18 cellular contexts compared by ENCODE assay signal in genomic region chr2:173851256-173851655, GRCh38.
DNase-seq lines count a peak whose midpoint lies in the region; ATAC-seq, FAIRE-seq and TF ChIP-seq lines count a peak whose summit lies in the region.
"Had no signal": no experiment of that assay in that cellular context is flagged by ENCODE, and none has a peak within 500 bp of the region (broad histone marks: within the 10 kb centered on the region; RNA-seq: fewer than 3 reads in every experiment).

No MANE protein-coding gene starts in this region.

- H2AFZ ChIP-seq in HepG2 (ENCODE audit: low read length), result no peak overlapping the region

- H4K20me1 ChIP-seq in HepG2 (ENCODE audit: insufficient read depth, low read length), result no peaks in the 10 kb centered on the region

- POLR2A ChIA-PET in HepG2 (lab: Yijun Ruan, JAX), result no interaction called here

- H3K4me1 ChIP-seq in liver (ENCODE audit: control insufficient read depth in 4 of 4, insufficient read depth in 4 of 4, low read length in 3 of 4) (peaks cover 0 to 4% (median 2%) of the 10 kb centered on the region in 4 donors), HepG2 (ENCODE audit: insufficient read depth, low read length) (no peaks in the 10 kb centered on the region), right atrium auricular region (peaks cover 0 to 9% of the 10 kb centered on the region in 2 donors), aorta (ENCODE audit: control insufficient read depth in 1 of 2, insufficient read depth in 2 of 2, low read length in 2 of 2) (peaks cover 0 to 2% of the 10 kb centered on the region in 2 donors)

- DNase-seq in HepG2 (ENCODE audit: low spot score), result no peak
- DNase-seq in astrocyte of the cerebellum (ENCODE audit: low read depth), result peak; percentile 32
- peak; percentile 84 for DNase-seq in right atrium auricular region (ENCODE audit: low spot score)
- peak; percentile 89 to 94 for DNase-seq in aorta
- no peak for DNase-seq in NCI-H82 (lab: John Stamatoyannopoulos, UW)
- DNase-seq: activated CD4-positive, alpha-beta T cell treated with anti-CD3 and anti-CD28 coated beads for 1 hour; activated naive CD8-positive, alpha-beta T cell treated with anti-CD3 and anti-CD28 coated beads, Interleukin-2, amount 10 ng/mL, durations not matched to agents 7 days and 5 days; cortex of kidney; hippocampal formation; naive thymus-derived CD4-positive, alpha-beta T cell; NCI-H1694; NCI-H524; OCI-M1 had no signal

- in situ Hi-C loops in HepG2 (cut with HindIII; ENCODE audit: extremely low pct_ligation_motif_present, low pct_unique_long_range_greater_than_20kb), result no loop called here
- in situ Hi-C loops in astrocyte of the cerebellum (cut with HindIII; ENCODE audit: low sequenced_read_pairs), result no loop called here

- no peak for TF ChIP-seq CTCF in liver (IDR thresholded peaks at IDR 0.05; ENCODE audit: low read depth, low read length, missing input control)
- TF ChIP-seq CTCF in HepG2 (CRISPR knock-in tag; IDR thresholded peaks at IDR 0.05), result no peak
- TF ChIP-seq CTCF in astrocyte of the cerebellum (IDR thresholded peaks at IDR 0.05; ENCODE audit: low read depth, low read length, missing control alignments), result no peak
- no peak for TF ChIP-seq CTCF in right atrium auricular region (IDR thresholded peaks at IDR 0.05)

- no peak overlapping the region for H3K27ac ChIP-seq in liver (ENCODE audit: low read depth in 1 of 2, low read length in 2 of 2)
- no peak overlapping the region for H3K27ac ChIP-seq in HepG2 (ENCODE audit: extremely low read length, insufficient read depth, low read length)
- no peak overlapping the region for H3K27ac ChIP-seq in right atrium auricular region
- peak overlapping the region; percentile 22 to 45 for H3K27ac ChIP-seq in aorta (ENCODE audit: low read depth in 1 of 2, low read length in 2 of 2)
- H3K27ac ChIP-seq: HL-60, KMS-11 had no signal

- TF ChIP-seq POLR2A in HepG2 (IDR thresholded peaks at IDR 0.05; ENCODE audit: insufficient read depth in 1 of 2, low read depth in 2 of 2, low read length in 2 of 2), result no peak

- H3K4me3 ChIP-seq in liver (ENCODE audit: low read depth in 1 of 3, low read length in 3 of 3) (no peak overlapping the region), HepG2 (replicated peaks in 1 of 3; ENCODE audit: insufficient read depth in 1 of 3, low read depth in 2 of 3, low read length in 3 of 3) (no peak overlapping the region), astrocyte of the cerebellum (ENCODE audit: low read depth, low read length) (no peak overlapping the region), right atrium auricular region (no peak overlapping the region), aorta (ENCODE audit: low read length in 2 of 2) (no peak overlapping the region)

- no peaks in the 10 kb centered on the region for H3K79me2 ChIP-seq in HepG2 (ENCODE audit: insufficient read depth, low read length)

- H3K36me3 ChIP-seq in liver (ENCODE audit: control insufficient read depth in 4 of 4, insufficient read depth in 3 of 4, low read depth in 1 of 4, low read length in 3 of 4) (no peaks in the 10 kb centered on the region), HepG2 (replicated peaks in 1 of 2; ENCODE audit: control insufficient read depth in 1 of 2, insufficient read depth in 2 of 2, low read length in 2 of 2) (no peaks in the 10 kb centered on the region), right atrium auricular region (no peaks in the 10 kb centered on the region), aorta (ENCODE audit: control insufficient read depth in 1 of 2, insufficient read depth in 2 of 2, low read length in 1 of 2) (no peaks in the 10 kb centered on the region)

- BruUV-seq in HepG2 (replicated peaks; lab: Mats Ljungman, UMichigan), result no TSS peak

- H3K9me3 ChIP-seq in liver (ENCODE audit: control insufficient read depth in 4 of 4, low read length in 3 of 4), result no peaks in the 10 kb centered on the region
- H3K9me3 ChIP-seq in HepG2 (ENCODE audit: low read length), result no peaks in the 10 kb centered on the region
- H3K9me3 ChIP-seq in right atrium auricular region, result no peaks in the 10 kb centered on the region
- H3K9me3 ChIP-seq in aorta (ENCODE audit: control insufficient read depth, low read length), result no peaks in the 10 kb centered on the region

- no peak overlapping the region for H3K9ac ChIP-seq in liver (ENCODE audit: low read depth in 1 of 2, low read length in 2 of 2)
- no peak overlapping the region for H3K9ac ChIP-seq in HepG2 (ENCODE audit: insufficient read depth, low read depth, low read length)
- H3K9ac ChIP-seq: KMS-11 had no signal

- H3K27me3 ChIP-seq in liver (ENCODE audit: control insufficient read depth in 4 of 4, insufficient read depth in 4 of 4, low read length in 3 of 4), result peaks cover 0 to 2% (median 0%) of the 10 kb centered on the region in 4 donors
- H3K27me3 ChIP-seq in HepG2 (ENCODE audit: control insufficient read depth in 1 of 2, insufficient read depth in 2 of 2, low read length in 2 of 2), result peaks cover 0 to 32% of the 10 kb centered on the region in 2 experiments; a peak in 3 of 5 replicates
- no peaks in the 10 kb centered on the region for H3K27me3 ChIP-seq in right atrium auricular region
- peaks cover 0 to 1% of the 10 kb centered on the region in 2 donors for H3K27me3 ChIP-seq in aorta (ENCODE audit: control insufficient read depth in 1 of 2, insufficient read depth in 2 of 2, low read length in 1 of 2)

- CTCF ChIA-PET in HepG2 (lab: Yijun Ruan, JAX; ENCODE audit: low intra/inter-chr PET ratio, low total read pairs), result no interaction called here

- intact Hi-C loops in HepG2 (cut with micrococcal nuclease; ENCODE audit: unreplicated experiment), result no loop called here
- intact Hi-C loops in aorta (cut with DNase I), result loop anchor here in 1 of 2 donors (5.0 to 10.0 kb wide), 2 partner anchors 116 to 154 kb away; partner anchors contain the start of gene SP3

- TF ChIP-seq EP300 in HepG2 (IDR thresholded peaks at IDR 0.05; ENCODE audit: low read depth in 2 of 2, low read length in 2 of 2) (no peak), HepG2 (CRISPR knock-in tag; IDR thresholded peaks at IDR 0.05; ENCODE audit: borderline replicate concordance) (no peak)

- WGBS in liver, result 40% methylated on average over 7 of the region's 7 CpGs
- 5% methylated on average over 7 of the region's 7 CpGs for WGBS in HepG2 (ENCODE audit: low lambda C conversion rate)
- WGBS in aorta, 2 donors, result 2 to 8% methylated on average over 7 of the region's 7 CpGs

- no peak for ATAC-seq in HepG2
- ATAC-seq in aorta (ENCODE audit: low FRiP score), result peak; percentile 90
- ATAC-seq in HG03342 (IDR thresholded peaks at IDR 0.05; ENCODE audit: unreplicated experiment), result no peak
- ATAC-seq in GM19023 (IDR thresholded peaks at IDR 0.05; ENCODE audit: unreplicated experiment), result no peak
- ATAC-seq: naive thymus-derived CD4-positive, alpha-beta T cell had no signal

- H3K4me2 ChIP-seq in HepG2 (ENCODE audit: low read depth, low read length), result no peak overlapping the region
- H3K4me2 ChIP-seq: KMS-11 had no signal

- peak in 1 of 2 donors; percentile 49 for TF ChIP-seq RAD21 in liver (IDR thresholded peaks at IDR 0.05)
- TF ChIP-seq RAD21 in HepG2 (CRISPR knock-in tag; IDR thresholded peaks at IDR 0.05), result no peak

- FAIRE-seq in HepG2 (lab: Jason Lieb, UNC), result no peak

TF ChIP-seq in liver, 16 proteins besides CTCF, POLR2A, EP300 and RAD21 (continues in another document):
- TF ChIP-seq RXRA (IDR thresholded peaks at IDR 0.05), result peak in 1 of 2 donors; percentile 69
- TF ChIP-seq JUND (IDR thresholded peaks at IDR 0.05), result peak in 1 of 2 donors; percentile 90
- TF ChIP-seq TAF1 (conservative IDR thresholded peaks at IDR 0.05), result no peak
- peak in 1 of 2 donors; percentile 46 for TF ChIP-seq EGR1 (IDR thresholded peaks at IDR 0.05; ENCODE audit: low read depth in 2 of 2)
- no peak for TF ChIP-seq FOXA1 (IDR thresholded peaks at IDR 0.05)
- peak; percentile 84 for TF ChIP-seq YY1 (IDR thresholded peaks at IDR 0.05)
- TF ChIP-seq HNF4G (IDR thresholded peaks at IDR 0.05), result no peak

TF ChIP-seq in HepG2, 621 proteins besides CTCF, POLR2A, EP300 and RAD21 (continues in another document):
- TF ChIP-seq NAIF1 (CRISPR knock-in tag; IDR thresholded peaks at IDR 0.05; ENCODE audit: borderline replicate concordance), result no peak
- TF ChIP-seq, protein P1, sequence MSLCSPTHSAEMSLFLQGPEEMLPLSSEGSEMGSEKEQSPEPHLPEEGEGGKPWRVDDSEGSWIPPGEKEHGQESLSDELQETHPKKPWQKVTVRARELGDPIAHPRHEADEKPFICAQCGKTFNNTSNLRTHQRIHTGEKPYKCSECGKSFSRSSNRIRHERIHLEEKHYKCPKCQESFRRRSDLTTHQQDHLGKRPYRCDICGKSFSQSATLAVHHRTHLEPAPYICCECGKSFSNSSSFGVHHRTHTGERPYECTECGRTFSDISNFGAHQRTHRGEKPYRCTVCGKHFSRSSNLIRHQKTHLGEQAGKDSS (CRISPR knock-in tag; IDR thresholded peaks at IDR 0.05; ENCODE audit: borderline replicate concordance, low read depth), result no peak
- no peak for TF ChIP-seq SIN3A (IDR thresholded peaks at IDR 0.05; ENCODE audit: borderline replicate concordance, low read depth, low read length)
- no peak for TF ChIP-seq ZNF652 (CRISPR knock-in tag; IDR thresholded peaks at IDR 0.05; ENCODE audit: borderline replicate concordance, low read depth)
- TF ChIP-seq ZNF430 (CRISPR knock-in tag; IDR thresholded peaks at IDR 0.05), result no peak
- no peak for TF ChIP-seq ZNF367 (CRISPR knock-in tag; IDR thresholded peaks at IDR 0.05; ENCODE audit: borderline replicate concordance)
- no peak for TF ChIP-seq PTBP1 (IDR thresholded peaks at IDR 0.05; ENCODE audit: low read depth, low read length, poor library complexity, severe bottlenecking)
- TF ChIP-seq SOX13 (IDR thresholded peaks at IDR 0.05), result no peak
- TF ChIP-seq SOX13 (CRISPR knock-in tag; conservative IDR thresholded peaks at IDR 0.05 in 1 of 2, IDR thresholded peaks at IDR 0.05 in 1 of 2), result no peak
- no peak for TF ChIP-seq HNRNPK (IDR thresholded peaks at IDR 0.05; ENCODE audit: low read depth, low read length, poor library complexity, severe bottlenecking)
- TF ChIP-seq ARNT2 (CRISPR knock-in tag; IDR thresholded peaks at IDR 0.05; ENCODE audit: low read depth), result no peak
- no peak for TF ChIP-seq ETV6 (CRISPR knock-in tag; conservative IDR thresholded peaks at IDR 0.05)
- no peak for TF ChIP-seq SOX6 (IDR thresholded peaks at IDR 0.05)
- TF ChIP-seq SOX6 (CRISPR knock-in tag; IDR thresholded peaks at IDR 0.05), result no peak
- no peak for TF ChIP-seq ZNF576 (CRISPR knock-in tag; IDR thresholded peaks at IDR 0.05)
- no peak for TF ChIP-seq REL (CRISPR knock-in tag; conservative IDR thresholded peaks at IDR 0.05)

Comparison
In these comparisons a context has a peak if more than half of its experiments do, and no peak if none do; other contexts are left out.
1. H3K27ac ChIP-seq: peak in aorta (2 of 2); none in liver (0 of 2), HepG2 (single experiment) and right atrium auricular region (0 of 2).
2. DNase-seq: peak in astrocyte of the cerebellum (single experiment), right atrium auricular region (single experiment) and aorta (2 of 2); none in HepG2 (single experiment) and NCI-H82 (single experiment).